In the genomic region with DNA sequence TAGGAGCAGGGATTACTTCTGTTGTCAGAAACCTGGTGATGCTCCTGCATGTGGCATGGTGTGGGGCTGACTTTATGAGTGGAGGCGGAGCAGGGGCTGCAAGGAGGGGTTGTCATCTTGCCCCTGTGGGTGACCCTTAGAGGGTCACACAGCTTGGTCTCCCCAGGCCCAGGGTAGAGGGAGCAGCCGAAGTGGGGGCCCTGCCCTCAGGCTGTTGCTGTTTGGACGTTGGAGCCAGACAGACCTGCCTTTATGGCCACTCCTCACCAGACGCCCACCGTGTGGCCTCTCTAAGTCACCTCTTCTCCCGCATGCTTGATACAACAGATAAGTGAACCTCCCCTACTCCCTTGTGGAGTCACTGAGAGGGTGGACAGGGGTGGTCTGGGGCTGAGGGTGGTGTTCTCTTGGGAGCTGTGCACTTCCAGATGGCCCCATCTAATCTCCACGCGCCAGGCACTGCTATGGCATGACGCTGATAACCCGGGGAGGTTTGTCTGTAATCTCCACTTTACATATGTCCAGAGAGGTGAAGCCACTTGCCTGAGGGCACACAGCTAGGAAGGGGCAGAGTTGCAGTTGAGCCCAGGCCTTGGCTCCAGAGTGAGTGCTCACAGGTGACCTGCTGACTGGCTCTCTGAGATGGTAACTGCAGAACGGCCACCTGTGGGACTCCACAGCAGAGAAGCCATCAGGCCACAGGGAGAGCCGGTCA, we compare ENCODE assay signal across 3 cellular contexts.
TF ChIP-seq lines count a peak whose summit lies in the region.

No MANE protein-coding gene starts in this region.

TF ChIP-seq in WTC11, 78 proteins besides CTCF, POLR2A, EP300 and RAD21:
- TF ChIP-seq E2F1 (CRISPR knock-in tag; IDR thresholded peaks at IDR 0.05) (no peak), ZNF317 (CRISPR knock-in tag; IDR thresholded peaks at IDR 0.05; ENCODE audit: borderline replicate concordance, low read depth) (no peak), MXD4 (CRISPR knock-in tag; IDR thresholded peaks at IDR 0.05; ENCODE audit: borderline replicate concordance) (no peak), E2F4 (CRISPR knock-in tag; IDR thresholded peaks at IDR 0.05; ENCODE audit: borderline replicate concordance, low read depth) (no peak), AR (CRISPR knock-in tag; IDR thresholded peaks at IDR 0.05) (no peak)

TF ChIP-seq in HepG2, 621 proteins besides CTCF, POLR2A, EP300 and RAD21:
- TF ChIP-seq, protein P1, sequence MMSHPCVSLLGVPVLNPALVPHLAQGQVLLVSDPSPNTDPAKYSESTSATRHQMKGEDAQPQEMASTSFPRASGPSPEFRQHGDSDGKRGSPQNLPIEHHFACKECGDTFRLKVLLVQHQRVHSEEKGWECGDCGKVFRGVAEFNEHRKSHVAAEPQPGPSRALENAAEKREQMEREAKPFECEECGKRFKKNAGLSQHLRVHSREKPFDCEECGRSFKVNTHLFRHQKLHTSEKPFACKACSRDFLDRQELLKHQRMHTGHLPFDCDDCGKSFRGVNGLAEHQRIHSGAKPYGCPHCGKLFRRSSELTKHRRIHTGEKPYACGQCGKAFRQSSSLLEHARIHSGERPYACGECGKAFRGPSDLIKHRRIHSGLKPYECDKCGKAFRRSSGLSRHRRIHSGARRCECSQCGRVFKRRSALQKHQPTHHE (CRISPR knock-in tag; IDR thresholded peaks at IDR 0.05; ENCODE audit: borderline replicate concordance), result no peak
- TF ChIP-seq, protein P2, sequence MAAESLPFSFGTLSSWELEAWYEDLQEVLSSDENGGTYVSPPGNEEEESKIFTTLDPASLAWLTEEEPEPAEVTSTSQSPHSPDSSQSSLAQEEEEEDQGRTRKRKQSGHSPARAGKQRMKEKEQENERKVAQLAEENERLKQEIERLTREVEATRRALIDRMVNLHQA (CRISPR knock-in tag; IDR thresholded peaks at IDR 0.05), result no peak
- TF ChIP-seq, protein P3, sequence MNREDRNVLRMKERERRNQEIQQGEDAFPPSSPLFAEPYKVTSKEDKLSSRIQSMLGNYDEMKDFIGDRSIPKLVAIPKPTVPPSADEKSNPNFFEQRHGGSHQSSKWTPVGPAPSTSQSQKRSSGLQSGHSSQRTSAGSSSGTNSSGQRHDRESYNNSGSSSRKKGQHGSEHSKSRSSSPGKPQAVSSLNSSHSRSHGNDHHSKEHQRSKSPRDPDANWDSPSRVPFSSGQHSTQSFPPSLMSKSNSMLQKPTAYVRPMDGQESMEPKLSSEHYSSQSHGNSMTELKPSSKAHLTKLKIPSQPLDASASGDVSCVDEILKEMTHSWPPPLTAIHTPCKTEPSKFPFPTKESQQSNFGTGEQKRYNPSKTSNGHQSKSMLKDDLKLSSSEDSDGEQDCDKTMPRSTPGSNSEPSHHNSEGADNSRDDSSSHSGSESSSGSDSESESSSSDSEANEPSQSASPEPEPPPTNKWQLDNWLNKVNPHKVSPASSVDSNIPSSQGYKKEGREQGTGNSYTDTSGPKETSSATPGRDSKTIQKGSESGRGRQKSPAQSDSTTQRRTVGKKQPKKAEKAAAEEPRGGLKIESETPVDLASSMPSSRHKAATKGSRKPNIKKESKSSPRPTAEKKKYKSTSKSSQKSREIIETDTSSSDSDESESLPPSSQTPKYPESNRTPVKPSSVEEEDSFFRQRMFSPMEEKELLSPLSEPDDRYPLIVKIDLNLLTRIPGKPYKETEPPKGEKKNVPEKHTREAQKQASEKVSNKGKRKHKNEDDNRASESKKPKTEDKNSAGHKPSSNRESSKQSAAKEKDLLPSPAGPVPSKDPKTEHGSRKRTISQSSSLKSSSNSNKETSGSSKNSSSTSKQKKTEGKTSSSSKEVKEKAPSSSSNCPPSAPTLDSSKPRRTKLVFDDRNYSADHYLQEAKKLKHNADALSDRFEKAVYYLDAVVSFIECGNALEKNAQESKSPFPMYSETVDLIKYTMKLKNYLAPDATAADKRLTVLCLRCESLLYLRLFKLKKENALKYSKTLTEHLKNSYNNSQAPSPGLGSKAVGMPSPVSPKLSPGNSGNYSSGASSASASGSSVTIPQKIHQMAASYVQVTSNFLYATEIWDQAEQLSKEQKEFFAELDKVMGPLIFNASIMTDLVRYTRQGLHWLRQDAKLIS (CRISPR knock-in tag; IDR thresholded peaks at IDR 0.05), result no peak
- TF ChIP-seq SNRNP70 (IDR thresholded peaks at IDR 0.05; ENCODE audit: low read depth, low read length), result no peak
- TF ChIP-seq ZMYM3 (CRISPR knock-in tag; IDR thresholded peaks at IDR 0.05), result 0 out of 2 replicates have a peak, but pooled peaks have one; percentile 29
- peak; percentile 92 for TF ChIP-seq ZNF768 (CRISPR knock-in tag; IDR thresholded peaks at IDR 0.05)
- TF ChIP-seq, protein P4, sequence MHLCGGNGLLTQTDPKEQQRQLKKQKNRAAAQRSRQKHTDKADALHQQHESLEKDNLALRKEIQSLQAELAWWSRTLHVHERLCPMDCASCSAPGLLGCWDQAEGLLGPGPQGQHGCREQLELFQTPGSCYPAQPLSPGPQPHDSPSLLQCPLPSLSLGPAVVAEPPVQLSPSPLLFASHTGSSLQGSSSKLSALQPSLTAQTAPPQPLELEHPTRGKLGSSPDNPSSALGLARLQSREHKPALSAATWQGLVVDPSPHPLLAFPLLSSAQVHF (CRISPR knock-in tag; IDR thresholded peaks at IDR 0.05), result no peak
- TF ChIP-seq, protein P5, sequence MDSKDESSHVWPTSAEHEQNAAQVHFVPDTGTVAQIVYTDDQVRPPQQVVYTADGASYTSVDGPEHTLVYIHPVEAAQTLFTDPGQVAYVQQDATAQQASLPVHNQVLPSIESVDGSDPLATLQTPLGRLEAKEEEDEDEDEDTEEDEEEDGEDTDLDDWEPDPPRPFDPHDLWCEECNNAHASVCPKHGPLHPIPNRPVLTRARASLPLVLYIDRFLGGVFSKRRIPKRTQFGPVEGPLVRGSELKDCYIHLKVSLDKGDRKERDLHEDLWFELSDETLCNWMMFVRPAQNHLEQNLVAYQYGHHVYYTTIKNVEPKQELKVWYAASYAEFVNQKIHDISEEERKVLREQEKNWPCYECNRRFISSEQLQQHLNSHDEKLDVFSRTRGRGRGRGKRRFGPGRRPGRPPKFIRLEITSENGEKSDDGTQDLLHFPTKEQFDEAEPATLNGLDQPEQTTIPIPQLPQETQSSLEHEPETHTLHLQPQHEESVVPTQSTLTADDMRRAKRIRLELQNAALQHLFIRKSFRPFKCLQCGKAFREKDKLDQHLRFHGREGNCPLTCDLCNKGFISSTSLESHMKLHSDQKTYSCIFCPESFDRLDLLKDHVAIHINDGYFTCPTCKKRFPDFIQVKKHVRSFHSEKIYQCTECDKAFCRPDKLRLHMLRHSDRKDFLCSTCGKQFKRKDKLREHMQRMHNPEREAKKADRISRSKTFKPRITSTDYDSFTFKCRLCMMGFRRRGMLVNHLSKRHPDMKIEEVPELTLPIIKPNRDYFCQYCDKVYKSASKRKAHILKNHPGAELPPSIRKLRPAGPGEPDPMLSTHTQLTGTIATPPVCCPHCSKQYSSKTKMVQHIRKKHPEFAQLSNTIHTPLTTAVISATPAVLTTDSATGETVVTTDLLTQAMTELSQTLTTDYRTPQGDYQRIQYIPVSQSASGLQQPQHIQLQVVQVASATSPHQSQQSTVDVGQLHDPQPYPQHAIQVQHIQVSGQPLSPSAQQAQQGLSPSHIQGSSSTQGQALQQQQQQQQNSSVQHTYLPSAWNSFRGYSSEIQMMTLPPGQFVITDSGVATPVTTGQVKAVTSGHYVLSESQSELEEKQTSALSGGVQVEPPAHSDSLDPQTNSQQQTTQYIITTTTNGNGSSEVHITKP (CRISPR knock-in tag; IDR thresholded peaks at IDR 0.05; ENCODE audit: low read depth), result no peak

TF ChIP-seq in HEK293T, 16 proteins besides CTCF, POLR2A, EP300 and RAD21:
- TF ChIP-seq CTBP1 (IDR thresholded peaks at IDR 0.05; ENCODE audit: borderline replicate concordance) (no peak), L3MBTL2 (conservative IDR thresholded peaks at IDR 0.05) (no peak), ARNT (IDR thresholded peaks at IDR 0.05) (no peak)
TF ChIP-seq in HEK293T: peak in this region for 0.
